In genomic region chr5:180648658-180649296, GRCh38 we compare ENCODE assay signal across 1 cellular context.
A peak's percentile ranks its signal among the peaks of the same experiment; 100 is the strongest.
TF ChIP-seq lines count a peak whose summit lies in the region.

No MANE protein-coding gene starts in this region.

TF ChIP-seq in H1, 55 proteins besides CTCF, POLR2A, EP300 and RAD21 (continued from another document):
- TF ChIP-seq RBBP5 (IDR thresholded peaks at IDR 0.05; ENCODE audit: borderline replicate concordance, low read depth, low read length): peak; percentile 66; the same call in 1 of the 2 replicates
- no peak for TF ChIP-seq CHD2 (IDR thresholded peaks at IDR 0.05; ENCODE audit: low read length)
- no peak for TF ChIP-seq ATF3 (IDR thresholded peaks at IDR 0.05; ENCODE audit: insufficient read depth, low read depth, low read length)
- TF ChIP-seq JUN (IDR thresholded peaks at IDR 0.05; ENCODE audit: low read depth, low read length): no peak
- TF ChIP-seq CREB1 (IDR thresholded peaks at IDR 0.05): no peak
- peak; percentile 42; the same call in 1 of the 2 replicates for TF ChIP-seq GABPA (IDR thresholded peaks at IDR 0.05; ENCODE audit: borderline replicate concordance, insufficient read depth, low read length)
- TF ChIP-seq SIRT6 (IDR thresholded peaks at IDR 0.05; ENCODE audit: low read length): no peak
- no peak for TF ChIP-seq POU5F1 (IDR thresholded peaks at IDR 0.05; ENCODE audit: low read depth, low read length)
- no peak for TF ChIP-seq TAF7 (optimal IDR thresholded peaks at IDR 0.05; ENCODE audit: borderline replicate concordance, low read depth, low read length)
- peak; percentile 21 for TF ChIP-seq EZH2 (IDR thresholded peaks at IDR 0.05; ENCODE audit: low read depth, low read length, severe bottlenecking)
- TF ChIP-seq KDM4A (IDR thresholded peaks at IDR 0.05; ENCODE audit: low read depth, low read length, severe bottlenecking): peak; percentile 60
- TF ChIP-seq HDAC2 (IDR thresholded peaks at IDR 0.05; ENCODE audit: borderline replicate concordance in 1 of 2, low read depth in 2 of 2, low read length in 2 of 2): peak in 1 of 2 experiments; percentile 27; a peak in 1 of 4 replicates
- no peak for TF ChIP-seq SP1 (IDR thresholded peaks at IDR 0.05; ENCODE audit: low read depth, low read length)
- no peak for TF ChIP-seq BACH1 (IDR thresholded peaks at IDR 0.05; ENCODE audit: low read length)
- no peak for TF ChIP-seq BCL11A (IDR thresholded peaks at IDR 0.05; ENCODE audit: low read depth in 2 of 2, low read length in 2 of 2)
- TF ChIP-seq TAF1 (IDR thresholded peaks at IDR 0.05; ENCODE audit: low read depth, low read length): no peak
- no peak for TF ChIP-seq EGR1 (IDR thresholded peaks at IDR 0.05; ENCODE audit: borderline replicate concordance, low read depth, low read length)
- TF ChIP-seq ZNF274 (IDR thresholded peaks at IDR 0.05; ENCODE audit: borderline replicate concordance, extremely low read depth, low read length): no peak
- no peak for TF ChIP-seq GTF2F1 (IDR thresholded peaks at IDR 0.05; ENCODE audit: borderline replicate concordance, low read depth, low read length)
- TF ChIP-seq CTBP2 (IDR thresholded peaks at IDR 0.05; ENCODE audit: borderline replicate concordance, insufficient read depth, insufficient read length, low read length): peak; percentile 78
- TF ChIP-seq USF2 (IDR thresholded peaks at IDR 0.05; ENCODE audit: low read length): no peak
- TF ChIP-seq MAX (IDR thresholded peaks at IDR 0.05): peak; percentile 62
- TF ChIP-seq NANOG (IDR thresholded peaks at IDR 0.05; ENCODE audit: insufficient read depth, low read depth, low read length, poor library complexity, severe bottlenecking): no peak
- no peak for TF ChIP-seq SP4 (IDR thresholded peaks at IDR 0.05; ENCODE audit: low read length)
- TF ChIP-seq RNF2 (IDR thresholded peaks at IDR 0.05; ENCODE audit: borderline replicate concordance, low read depth, low read length, missing control alignments, poor library complexity, severe bottlenecking): no peak
- no peak for TF ChIP-seq TCF12 (IDR thresholded peaks at IDR 0.05; ENCODE audit: low read depth, low read length)
- no peak for TF ChIP-seq POLR2AphosphoS5 (IDR thresholded peaks at IDR 0.05; ENCODE audit: low read depth, low read length)
- no peak for TF ChIP-seq RXRA (IDR thresholded peaks at IDR 0.05; ENCODE audit: insufficient read depth, low read depth, low read length)
- TF ChIP-seq E2F6 (IDR thresholded peaks at IDR 0.05): 0 out of 2 replicates have a peak, but pooled peaks have one; percentile 16
- TF ChIP-seq KDM1A (IDR thresholded peaks at IDR 0.05; ENCODE audit: borderline replicate concordance, low read length): 0 out of 2 replicates have a peak, but pooled peaks have one; percentile 15
- peak; percentile 59 for TF ChIP-seq ASH2L (IDR thresholded peaks at IDR 0.05; ENCODE audit: low read length)
